ENCODE assay signal across 8 cellular contexts in the genomic region with DNA sequence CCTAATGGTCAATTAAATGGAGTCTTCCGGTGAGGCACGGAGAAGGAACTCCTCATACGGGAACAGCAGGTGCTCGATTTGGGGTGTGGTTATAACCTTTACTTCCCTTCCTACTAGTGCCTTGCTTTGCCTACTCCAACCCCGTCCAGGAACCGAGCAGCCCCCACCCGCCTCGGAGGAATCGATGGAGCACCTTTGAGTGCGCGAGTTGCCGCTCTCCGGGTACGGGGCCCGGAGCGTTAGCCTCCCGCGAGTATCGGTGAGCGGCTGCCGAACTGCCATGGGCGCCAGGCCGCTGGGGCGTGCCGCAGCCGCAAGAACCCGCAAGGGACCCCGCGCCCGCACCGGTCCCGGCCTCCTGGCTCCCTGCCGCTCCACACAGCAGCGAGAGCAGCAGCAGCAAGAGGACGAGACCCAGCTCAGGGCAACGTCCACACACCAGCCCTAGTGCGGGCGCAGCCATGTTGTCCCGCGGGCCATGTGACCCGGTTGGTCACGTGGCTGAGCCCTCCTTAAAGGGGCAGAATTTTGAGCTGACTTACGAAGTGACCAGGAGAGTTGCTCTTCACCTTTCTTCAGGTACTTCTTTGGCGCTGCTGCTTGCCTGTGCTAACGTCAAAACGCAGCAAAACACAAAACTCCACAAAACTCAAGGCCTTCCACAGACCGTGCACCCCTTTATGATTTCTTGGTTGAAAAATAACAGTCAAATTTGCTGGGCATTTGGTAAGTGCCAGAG. TPM values are rescaled to one million over a fixed set of nuclear protein-coding genes. Genes with fewer than 3 reads are reported as not detected.
DNase-seq lines count a peak whose midpoint lies in the region; ATAC-seq and TF ChIP-seq lines count a peak whose summit lies in the region.

A gene (minus strand): TSS at position 487 of the 739 bp plus-strand sequence. CDS start 24 bp downstream, at position 463.

- H3K36me3 ChIP-seq in BJ (ENCODE audit: control insufficient read depth, insufficient read depth, low read length), result no peaks in the 10 kb centered on the region
- H3K36me3 ChIP-seq in lung (ENCODE audit: control insufficient read depth in 2 of 2, insufficient read depth in 2 of 2, low read length in 2 of 2), result no peaks in the 10 kb centered on the region

- TF ChIP-seq CTCF in BJ (IDR thresholded peaks at IDR 0.05; ENCODE audit: insufficient read depth, low read depth, low read length) (no peak), lung (IDR thresholded peaks at IDR 0.05; ENCODE audit: control extremely low read depth, extremely low read depth) (no peak)

- H3K9me3 ChIP-seq in lung (ENCODE audit: control insufficient read depth in 2 of 2, insufficient read depth in 1 of 2, low read length in 1 of 2), result no peaks in the 10 kb centered on the region

- H3K4me1 ChIP-seq in lung (ENCODE audit: control insufficient read depth in 2 of 2, insufficient read depth in 2 of 2, low read length in 2 of 2), result peaks cover 0 to 4% of the 10 kb centered on the region in 2 donors

- CTCF ChIA-PET in BJ (lab: Yijun Ruan, JAX), result no interaction called here

- peak; percentile 17 for DNase-seq in BJ (ENCODE audit: low read depth)
- peak; percentile 78 for DNase-seq in NCI-H69 (lab: John Stamatoyannopoulos, UW)
- DNase-seq in activated CD8-positive, alpha-beta memory T cell treated with anti-CD3 and anti-CD28 coated beads for 1 hour (ENCODE audit: extremely low read depth in 1 of 2, low read depth in 1 of 2), result peak; percentile 23 to 63
- DNase-seq in effector CD4-positive, alpha-beta T cell, result peak; percentile 74
- peak; percentile 84 for DNase-seq in lung (ENCODE audit: low spot score)
- DNase-seq in stimulated activated CD4-positive, alpha-beta T cell treated with anti-CD3 and anti-CD28 coated beads, TNF-alpha, amount 100 ng/mL, for 1 hour (ENCODE audit: low read depth in 3 of 3, low spot score in 1 of 3), result peak; percentile 37 to 48 (median 41)

- H3K27me3 ChIP-seq in BJ (ENCODE audit: control insufficient read depth, insufficient read depth, low read length) (peaks cover 5% of the 10 kb centered on the region), lung (ENCODE audit: control insufficient read depth, insufficient read depth) (no peaks in the 10 kb centered on the region)

- peak within 1 kb of the TSS; percentile 80 to 87 for H3K27ac ChIP-seq in lung (ENCODE audit: low read depth in 1 of 2, low read length in 1 of 2)

- H3K4me3 ChIP-seq in BJ (ENCODE audit: low read depth, low read length) (peak within 1 kb of the TSS; percentile 81), lung (peak within 1 kb of the TSS; percentile 77)

- WGBS in lung, 2 donors, result 0 to 1% methylated on average over 47 of the region's 47 CpGs

- ATAC-seq in GM19035 (IDR thresholded peaks at IDR 0.05; ENCODE audit: unreplicated experiment), result peak; percentile 99
- peak; percentile 99 for ATAC-seq in HG03342 (IDR thresholded peaks at IDR 0.05; ENCODE audit: unreplicated experiment)
- ATAC-seq in lung (ENCODE audit: insufficient read depth, low FRiP score), result peak; percentile 94

- POLR2A ChIA-PET in BJ (lab: Charles Lee), result no interaction called here

RNA-seq across cellular contexts. Expression of the gene that starts here (rescaled TPM):
- polyA plus RNA-seq in BJ (2011; rRNA removed), result 55.8 and 57.6 TPM in 2 replicates
- polyA minus RNA-seq in BJ (2011; rRNA and poly(A)+ RNA removed), result 14.8 and 26.1 TPM in 2 replicates
- 10 to 100 TPM; 35.4 to 50.0 TPM for total RNA-seq in lung
- polyA plus RNA-seq in lung, result 10 to 100 TPM; 11.6 to 27.5 TPM

Comparison
In these comparisons a context has a peak if more than half of its experiments do, and no peak if none do; other contexts are left out.
1. Peak in every context shown above with its lines: DNase-seq, ATAC-seq, H3K4me3 ChIP-seq and H3K27ac ChIP-seq.
2. DNase-seq: peak in every context shown above with its lines; median percentile 84 in lung; 78 in NCI-H69; 74 in effector CD4-positive, alpha-beta T cell; 43 in activated CD8-positive, alpha-beta memory T cell treated with anti-CD3 and anti-CD28 coated beads for 1 hour; 41 in stimulated activated CD4-positive, alpha-beta T cell treated with anti-CD3 and anti-CD28 coated beads, TNF-alpha, amount 100 ng/mL, for 1 hour; 17 in BJ.